20 cellular contexts compared by ENCODE assay signal in genomic region chr11:78459738-78460137, GRCh38. TPM values are rescaled to one million over a fixed set of nuclear protein-coding genes. Genes with fewer than 3 reads are reported as not detected.
DNase-seq lines count a peak whose midpoint lies in the region; ATAC-seq, FAIRE-seq and TF ChIP-seq lines count a peak whose summit lies in the region.
"Had no signal": no experiment of that assay in that cellular context is flagged by ENCODE, and none has a peak within 500 bp of the region (broad histone marks: within the 10 kb centered on the region; RNA-seq: fewer than 3 reads in every experiment).

No MANE protein-coding gene starts in this region.

- DNase-seq in HFFc6 (no peak), activated B cell treated with CpG ODN at 0.5 μM for 24 hours (no peak), endothelial cell of umbilical vein (ENCODE audit: low read depth, low spot score) (peak; percentile 37), progenitor cell of endocrine pancreas (ENCODE audit: low spot score, unreplicated experiment) (no peak), NCI-H526 treated with DMSO at 0.1 percent for 48 hours (lab: John Stamatoyannopoulos, UW) (no peak), MG63 (no peak), GF-D8 (lab: John Stamatoyannopoulos, UW) (no peak)
- DNase-seq: ACHN; Caco-2; CD4-positive, alpha-beta T cell; DMS79 treated with DMSO at 0.1 percent for 48 hours; GOT3; H7; KG1 had no signal

- peak overlapping the region; percentile 53 for H3K27ac ChIP-seq in endothelial cell of umbilical vein (ENCODE audit: insufficient read depth, low read depth, low read length)
- H3K27ac ChIP-seq: C4-2B had no signal

- intact Hi-C loops in activated B cell treated with CpG ODN at 0.5 μM for 24 hours (cut with micrococcal nuclease) = no loop called here
- intact Hi-C loops in endothelial cell of umbilical vein (cut with micrococcal nuclease) = no loop called here

- H3K36me3 ChIP-seq in endothelial cell of umbilical vein (ENCODE audit: control insufficient read depth in 2 of 2, extremely low read depth in 1 of 2, insufficient read depth in 2 of 2, low read length in 2 of 2) (peaks cover 0 to 3% of the 10 kb centered on the region in 2 experiments), MG63 (peaks cover 2% of the 10 kb centered on the region; the same call in 1 of the 2 replicates)

- H3K4me1 Mint-ChIP-seq in HFFc6 (ENCODE audit: low read depth) (peaks cover 21% of the 10 kb centered on the region), activated B cell treated with CpG ODN at 0.5 μM for 24 hours (peaks cover 24% of the 10 kb centered on the region), progenitor cell of endocrine pancreas (ENCODE audit: low read depth) (no peaks in the 10 kb centered on the region)

- no peak for TF ChIP-seq CTCF in HFFc6 (IDR thresholded peaks at IDR 0.05)
- no peak for TF ChIP-seq CTCF in activated B cell treated with CpG ODN at 0.5 μM for 24 hours (IDR thresholded peaks at IDR 0.05)
- no peak for TF ChIP-seq CTCF in endothelial cell of umbilical vein (IDR thresholded peaks at IDR 0.05; ENCODE audit: extremely low read depth in 1 of 2, insufficient read depth in 1 of 2, low read depth in 1 of 2, low read length in 2 of 2)
- TF ChIP-seq CTCF in progenitor cell of endocrine pancreas (IDR thresholded peaks at IDR 0.05; ENCODE audit: unreplicated experiment) = no peak

- H3K4me3 Mint-ChIP-seq in HFFc6 (no peak overlapping the region), activated B cell treated with CpG ODN at 0.5 μM for 24 hours (no peak overlapping the region), progenitor cell of endocrine pancreas (ENCODE audit: low read depth) (no peak overlapping the region)
- H3K4me3 Mint-ChIP-seq: CD4-positive, alpha-beta T cell had no signal

- dilution Hi-C loops in endothelial cell of umbilical vein (cut with MboI; ENCODE audit: extremely low pct_ligation_motif_present, low sequenced_read_pairs) = no loop called here

- H3K4me3 ChIP-seq in endothelial cell of umbilical vein (replicated peaks in 1 of 3; ENCODE audit: insufficient read depth in 1 of 3, low read depth in 1 of 3, low read length in 3 of 3) = no peak overlapping the region
- no peak overlapping the region for H3K4me3 ChIP-seq in MG63

- peak overlapping the region; percentile 59; the same call in 1 of the 2 replicates for H3K27ac Mint-ChIP-seq in HFFc6
- H3K27ac Mint-ChIP-seq in activated B cell treated with CpG ODN at 0.5 μM for 24 hours = peak overlapping the region; percentile 50
- peak overlapping the region; percentile 29 for H3K27ac Mint-ChIP-seq in progenitor cell of endocrine pancreas
- H3K27ac Mint-ChIP-seq: CD4-positive, alpha-beta T cell had no signal

- no peak overlapping the region for H2AFZ ChIP-seq in endothelial cell of umbilical vein (ENCODE audit: low read depth, low read length)

- no peaks in the 10 kb centered on the region for H3K27me3 ChIP-seq in endothelial cell of umbilical vein (ENCODE audit: control insufficient read depth in 2 of 2, insufficient read depth in 2 of 2, low read length in 2 of 2)
- H3K27me3 ChIP-seq in MG63 = no peaks in the 10 kb centered on the region

- no peaks in the 10 kb centered on the region for H3K9me3 Mint-ChIP-seq in HFFc6
- H3K9me3 Mint-ChIP-seq in activated B cell treated with CpG ODN at 0.5 μM for 24 hours = peaks cover 3% of the 10 kb centered on the region
- no peaks in the 10 kb centered on the region for H3K9me3 Mint-ChIP-seq in progenitor cell of endocrine pancreas (ENCODE audit: low read depth)
- H3K9me3 Mint-ChIP-seq: CD4-positive, alpha-beta T cell had no signal

- POLR2A ChIA-PET in activated B cell treated with CpG ODN at 0.5 μM for 24 hours (lab: Charles Lee) (no interaction called here), endothelial cell of umbilical vein (lab: Charles Lee) (no interaction called here)

- no peaks in the 10 kb centered on the region for H3K79me2 ChIP-seq in endothelial cell of umbilical vein (ENCODE audit: control insufficient read depth, insufficient read depth, low read length)

- H3K9me1 ChIP-seq in endothelial cell of umbilical vein (replicated peaks; ENCODE audit: control insufficient read depth, extremely low read depth, insufficient read depth, low read length) = no peaks in the 10 kb centered on the region

- TF ChIP-seq POLR2A in endothelial cell of umbilical vein (IDR thresholded peaks at IDR 0.05; ENCODE audit: low read depth, low read length) = no peak

- H3K9me3 ChIP-seq in endothelial cell of umbilical vein (replicated peaks; ENCODE audit: control insufficient read depth, insufficient read depth, low read length) (no peaks in the 10 kb centered on the region), MG63 (no peaks in the 10 kb centered on the region)
- H3K9me3 ChIP-seq: Caco-2 had no signal

- no peaks in the 10 kb centered on the region for H4K20me1 ChIP-seq in endothelial cell of umbilical vein (replicated peaks; ENCODE audit: control insufficient read depth, extremely low read depth, insufficient read depth, low read length)

- H3K36me3 Mint-ChIP-seq in HFFc6 (ENCODE audit: low read depth) = peaks cover 18% of the 10 kb centered on the region
- H3K36me3 Mint-ChIP-seq in activated B cell treated with CpG ODN at 0.5 μM for 24 hours (ENCODE audit: low read depth) = peaks cover 50% of the 10 kb centered on the region
- peaks cover 30% of the 10 kb centered on the region for H3K36me3 Mint-ChIP-seq in progenitor cell of endocrine pancreas (ENCODE audit: insufficient read depth)

- H3K27me3 Mint-ChIP-seq in HFFc6 (ENCODE audit: insufficient read depth) (peaks cover 2% of the 10 kb centered on the region; the same call in 1 of the 2 replicates), activated B cell treated with CpG ODN at 0.5 μM for 24 hours (no peaks in the 10 kb centered on the region), progenitor cell of endocrine pancreas (no peaks in the 10 kb centered on the region)
- H3K27me3 Mint-ChIP-seq: CD4-positive, alpha-beta T cell had no signal

- CTCF ChIA-PET in activated B cell treated with CpG ODN at 0.5 μM for 24 hours (lab: Charles Lee) = no interaction called here
- CTCF ChIA-PET in endothelial cell of umbilical vein (lab: Charles Lee) = no interaction called here

- no peak for FAIRE-seq in endothelial cell of umbilical vein (lab: Jason Lieb, UNC)
- FAIRE-seq: A204.1, D721Med, GM18507 had no signal

- peak overlapping the region; percentile 54 for H3K4me2 ChIP-seq in endothelial cell of umbilical vein (ENCODE audit: insufficient read depth, low read length)

- no peak overlapping the region for H3K9ac ChIP-seq in endothelial cell of umbilical vein (replicated peaks; ENCODE audit: extremely low read depth, insufficient read depth, low read length)

- peaks cover 22% of the 10 kb centered on the region for H3K4me1 ChIP-seq in endothelial cell of umbilical vein (ENCODE audit: control insufficient read depth, extremely low read depth, insufficient read depth, low read length)
- H3K4me1 ChIP-seq: Caco-2 had no signal

- ATAC-seq in activated B cell treated with CpG ODN at 0.5 μM for 24 hours (ENCODE audit: low read depth) = no peak
- ATAC-seq in HG03097 (IDR thresholded peaks at IDR 0.05; ENCODE audit: low FRiP score, unreplicated experiment) = no peak
- ATAC-seq: HCT116 had no signal

- no TSS peak for BruUV-seq in endothelial cell of umbilical vein (replicated peaks; lab: Mats Ljungman, UMichigan)

TF ChIP-seq in endothelial cell of umbilical vein, 7 proteins besides CTCF, POLR2A, EP300 and RAD21:
- peak; percentile 68 for TF ChIP-seq FOS (IDR thresholded peaks at IDR 0.05; ENCODE audit: borderline replicate concordance, insufficient read depth, low read length)
- no peak for TF ChIP-seq GATA2 (IDR thresholded peaks at IDR 0.05; ENCODE audit: insufficient read depth, insufficient read length, low read depth, low read length)
- no peak for TF ChIP-seq MYC (IDR thresholded peaks at IDR 0.05; ENCODE audit: low read depth, low read length)

RNA-seq across cellular contexts. Expression of gene GAB2, which starts 42.1 kb away (rescaled TPM):
- total RNA-seq in HFFc6 (2021; fragmentation: NEBNext Ultra II Directional; extraction: Animal tissue kit (Norgen Biotek cat#: 25700)) = 10 to 100 TPM in 3 of 6 experiments, 1 to 10 TPM in 3; 8.4 to 12.1 (median 9.9) TPM
- total RNA-seq in activated B cell treated with CpG ODN at 0.5 μM for 24 hours (22.4 and 22.7 TPM in 2 replicates), endothelial cell of umbilical vein (39.6 and 43.3 TPM in 2 replicates), progenitor cell of endocrine pancreas (33.6 and 37.6 TPM in 2 replicates)
- polyA plus RNA-seq in endothelial cell of umbilical vein = 14.3 and 19.6 TPM in 2 replicates
- polyA plus RNA-seq in endothelial cell of umbilical vein (2011; cell fraction: cytosol; rRNA removed) = 18.3 and 19.8 TPM in 2 replicates
- 44.8 and 53.3 TPM in 2 replicates for polyA plus RNA-seq in endothelial cell of umbilical vein (2011; cell fraction: nucleus; rRNA removed)
- 27.7 and 27.8 TPM in 2 replicates for polyA plus RNA-seq in endothelial cell of umbilical vein (2012)
- polyA minus RNA-seq in endothelial cell of umbilical vein = 44.3 and 49.7 TPM in 2 replicates
- polyA minus RNA-seq in endothelial cell of umbilical vein (2011; cell fraction: cytosol; rRNA and poly(A)+ RNA removed) = 2.3 TPM
- 42.4 and 56.5 TPM in 2 replicates for polyA minus RNA-seq in endothelial cell of umbilical vein (2011; cell fraction: nucleus; rRNA and poly(A)+ RNA removed)
- under 0.01 and 0.54 TPM in 2 replicates for total RNA-seq in MG63 (2014; rRNA removed; shearing (Covaris generic); ENCODE audit: low replicate concordance)
